9 cellular contexts compared by ENCODE assay signal in the genomic region with DNA sequence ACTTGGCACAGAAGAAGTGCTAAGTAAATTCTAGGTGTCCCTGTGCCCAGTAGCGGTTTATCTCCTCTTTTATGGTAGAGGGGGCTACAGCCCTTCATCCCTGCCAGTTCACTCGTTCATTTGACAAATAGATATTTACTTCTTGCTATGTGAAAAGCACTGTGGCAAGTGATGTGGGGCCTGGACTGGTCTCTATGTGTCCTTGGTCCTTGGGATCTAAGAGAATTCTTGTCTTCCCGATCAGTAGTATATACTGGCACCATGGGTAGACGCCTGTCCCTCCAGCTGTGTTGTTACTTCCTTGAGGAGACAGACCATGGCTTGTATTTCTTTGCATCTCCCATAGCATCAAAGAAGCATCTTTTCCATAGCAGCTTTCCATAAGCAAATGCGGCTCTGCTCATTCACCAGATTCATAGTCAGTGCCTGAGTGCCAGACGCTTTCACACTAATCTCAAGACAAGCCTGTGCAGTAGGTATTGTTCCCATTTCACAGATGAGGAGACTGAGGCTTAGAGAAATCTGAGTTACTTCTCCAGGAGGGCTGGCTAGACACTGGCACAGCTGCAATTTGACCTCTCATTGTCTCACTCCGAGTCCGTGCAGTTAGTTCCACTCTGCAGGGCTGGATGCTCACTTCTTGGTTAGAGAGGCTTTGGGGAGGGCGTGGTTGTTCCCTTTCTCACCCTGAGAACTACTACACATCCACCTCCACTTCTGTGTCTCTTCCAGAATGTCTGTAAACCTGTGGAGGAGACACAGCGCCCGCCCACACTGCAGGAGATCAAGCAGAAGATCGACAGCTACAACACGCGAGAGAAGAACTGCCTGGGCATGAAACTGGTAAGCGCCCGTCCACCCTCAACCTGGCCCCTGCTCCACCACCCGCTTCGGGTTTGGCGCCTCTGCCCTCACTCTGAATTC. TPM values are rescaled to one million over a fixed set of nuclear protein-coding genes. Genes with fewer than 3 reads are reported as not detected.
DNase-seq lines count a peak whose midpoint lies in the region; ATAC-seq and TF ChIP-seq lines count a peak whose summit lies in the region.
"Had no signal": no experiment of that assay in that cellular context is flagged by ENCODE, and none has a peak within 500 bp of the region (broad histone marks: within the 10 kb centered on the region; RNA-seq: fewer than 3 reads in every experiment).

No MANE protein-coding gene starts in this region.

- POLR2A ChIA-PET in naive thymus-derived CD4-positive, alpha-beta T cell (lab: Charles Lee): interaction anchor here (0.7 to 30.7 kb wide), 4 partner anchors 9 to 40 kb away, joined by 3 to 722 read pairs (median 10); no protein-coding TSS in a partner anchor

- ATAC-seq in activated CD8-positive, alpha-beta memory T cell treated with anti-CD3 and anti-CD28 coated beads, Interleukin-2, amount 10 ng/mL, durations not matched to agents 7 days and 5 days: no peak
- no peak for ATAC-seq in naive thymus-derived CD4-positive, alpha-beta T cell

- peaks cover 34 to 56% (median 42%) of the 10 kb centered on the region in 3 experiments for H3K36me3 ChIP-seq in naive thymus-derived CD4-positive, alpha-beta T cell (ENCODE audit: control insufficient read depth in 2 of 3, insufficient read depth in 3 of 3, low read length in 3 of 3)
- H3K36me3 ChIP-seq in thyroid gland: peaks cover 3 to 15% of the 10 kb centered on the region in 2 donors

- H3K27ac ChIP-seq in naive thymus-derived CD4-positive, alpha-beta T cell (ENCODE audit: low read depth, low read length): peak overlapping the region; percentile 90
- peak overlapping the region in 2 of 3 donors; percentile 4 to 6 for H3K27ac ChIP-seq in thyroid gland
- H3K27ac ChIP-seq: hepatocyte had no signal

- H3K36me3 Mint-ChIP-seq in activated CD8-positive, alpha-beta memory T cell treated with anti-CD3 and anti-CD28 coated beads, Interleukin-2, amount 10 ng/mL, durations not matched to agents 7 days and 5 days: peaks cover 78% of the 10 kb centered on the region
- peaks cover 85% of the 10 kb centered on the region for H3K36me3 Mint-ChIP-seq in activated naive CD4-positive, alpha-beta T cell treated with anti-CD3 and anti-CD28 coated beads, Interleukin-2, amount 10 ng/mL, durations not matched to agents 7 days and 5 days
- peaks cover 17 to 47% (median 23%) of the 10 kb centered on the region in 5 donors for H3K36me3 Mint-ChIP-seq in naive thymus-derived CD4-positive, alpha-beta T cell

- no peaks in the 10 kb centered on the region for H3K9me3 ChIP-seq in naive thymus-derived CD4-positive, alpha-beta T cell (ENCODE audit: control insufficient read depth in 2 of 3, low read length in 3 of 3)
- H3K9me3 ChIP-seq in thyroid gland: no peaks in the 10 kb centered on the region

- peaks cover 93% of the 10 kb centered on the region for H3K4me1 Mint-ChIP-seq in activated CD8-positive, alpha-beta memory T cell treated with anti-CD3 and anti-CD28 coated beads, Interleukin-2, amount 10 ng/mL, durations not matched to agents 7 days and 5 days
- H3K4me1 Mint-ChIP-seq in activated naive CD4-positive, alpha-beta T cell treated with anti-CD3 and anti-CD28 coated beads, Interleukin-2, amount 10 ng/mL, durations not matched to agents 7 days and 5 days: peaks cover 89% of the 10 kb centered on the region
- peaks cover 49 to 92% (median 83%) of the 10 kb centered on the region in 7 donors for H3K4me1 Mint-ChIP-seq in naive thymus-derived CD4-positive, alpha-beta T cell

- TF ChIP-seq POLR2A in thyroid gland (IDR thresholded peaks at IDR 0.05): no peak

- intact Hi-C loops in naive thymus-derived CD4-positive, alpha-beta T cell (cut with micrococcal nuclease): loop anchor here (1.0 to 5.0 kb wide), 8 partner anchors 30 to 120 kb away; partner anchors contain the start of genes RASSF5 (in 2 of the 2), EIF2D (in 1 of the 2) and IKBKE (in 1 of the 2)
- intact Hi-C loops in thyroid gland (cut with DNase I): loop anchor here (5.0 kb wide), 1 partner anchor 40 kb away; no protein-coding TSS in a partner anchor

- H3K4me3 Mint-ChIP-seq in activated CD8-positive, alpha-beta memory T cell treated with anti-CD3 and anti-CD28 coated beads, Interleukin-2, amount 10 ng/mL, durations not matched to agents 7 days and 5 days: peak overlapping the region; percentile 10
- peak overlapping the region; percentile 56 for H3K4me3 Mint-ChIP-seq in activated naive CD4-positive, alpha-beta T cell treated with anti-CD3 and anti-CD28 coated beads, Interleukin-2, amount 10 ng/mL, durations not matched to agents 7 days and 5 days
- H3K4me3 Mint-ChIP-seq in naive thymus-derived CD4-positive, alpha-beta T cell: peak overlapping the region; percentile 74 to 90 (median 82)

- no peaks in the 10 kb centered on the region for H3K9me3 Mint-ChIP-seq in activated CD8-positive, alpha-beta memory T cell treated with anti-CD3 and anti-CD28 coated beads, Interleukin-2, amount 10 ng/mL, durations not matched to agents 7 days and 5 days (ENCODE audit: low read depth)
- no peaks in the 10 kb centered on the region for H3K9me3 Mint-ChIP-seq in activated naive CD4-positive, alpha-beta T cell treated with anti-CD3 and anti-CD28 coated beads, Interleukin-2, amount 10 ng/mL, durations not matched to agents 7 days and 5 days
- H3K9me3 Mint-ChIP-seq in naive thymus-derived CD4-positive, alpha-beta T cell: no peaks in the 10 kb centered on the region

- peaks cover 59 to 67% of the 10 kb centered on the region in 2 donors for H3K4me1 ChIP-seq in naive thymus-derived CD4-positive, alpha-beta T cell (ENCODE audit: control insufficient read depth in 2 of 2, insufficient read depth in 2 of 2, low read length in 2 of 2)
- no peaks in the 10 kb centered on the region for H3K4me1 ChIP-seq in thyroid gland

- no peaks in the 10 kb centered on the region for H3K27me3 ChIP-seq in naive thymus-derived CD4-positive, alpha-beta T cell (ENCODE audit: control insufficient read depth in 2 of 2, insufficient read depth in 2 of 2, low read length in 2 of 2)
- H3K27me3 ChIP-seq in thyroid gland: no peaks in the 10 kb centered on the region
- H3K27me3 ChIP-seq: hepatocyte had no signal

- CTCF ChIA-PET in activated CD8-positive, alpha-beta memory T cell treated with anti-CD3 and anti-CD28 coated beads, Interleukin-2, amount 10 ng/mL, durations not matched to agents 7 days and 5 days (lab: Charles Lee): interaction anchor here (0.7 to 17.5 kb wide), 29 partner anchors 7 to 121 kb away, joined by 3 to 490 read pairs (median 5); partner anchors contain the start of genes DYRK3, IKBKE and RASSF5
- CTCF ChIA-PET in activated naive CD4-positive, alpha-beta T cell treated with anti-CD3 and anti-CD28 coated beads, Interleukin-2, amount 10 ng/mL, durations not matched to agents 7 days and 5 days (lab: Charles Lee): interaction anchor here (0.8 to 11.8 kb wide), 23 partner anchors 7 to 128 kb away, joined by 3 to 414 read pairs (median 5); partner anchors contain the start of genes IKBKE and RASSF5
- CTCF ChIA-PET in naive thymus-derived CD4-positive, alpha-beta T cell (lab: Charles Lee): interaction anchor here (0.7 to 15.4 kb wide), 15 partner anchors 10 to 113 kb away, joined by 3 to 424 read pairs (median 6); partner anchors contain the start of genes IKBKE and RASSF5

- H3K4me3 ChIP-seq in naive thymus-derived CD4-positive, alpha-beta T cell (ENCODE audit: low read length): peak overlapping the region; percentile 11
- H3K4me3 ChIP-seq in thyroid gland (replicated peaks in 1 of 3): no peak overlapping the region
- H3K4me3 ChIP-seq: hepatocyte had no signal

- no peak for TF ChIP-seq CTCF in thyroid gland (IDR thresholded peaks at IDR 0.05)

- WGBS in thyroid gland, 2 donors: 76 to 83% methylated on average over 16 to 19 of the region's 19 CpGs

- DNase-seq in activated CD8-positive, alpha-beta memory T cell treated with anti-CD3 and anti-CD28 coated beads, Interleukin-2, amount 10 ng/mL, durations not matched to agents 7 days and 5 days: no peak
- DNase-seq in activated CD8-positive, alpha-beta memory T cell treated with anti-CD3 and anti-CD28 coated beads, Interleukin-2, amount 50 U/mL, for 4 hours: no peak
- DNase-seq in activated naive CD4-positive, alpha-beta T cell treated with anti-CD3 and anti-CD28 coated beads, Interleukin-2, amount 10 ng/mL, durations not matched to agents 7 days and 5 days: peak; percentile 40
- DNase-seq in naive thymus-derived CD4-positive, alpha-beta T cell: peak in 1 of 9 donors; percentile 28
- DNase-seq in thyroid gland (peak; percentile 35 to 37), DMS114 treated with DMSO at 0.1 percent for 48 hours (lab: John Stamatoyannopoulos, UW; ENCODE audit: unreplicated experiment) (no peak), DMS 273 treated with DMSO at 0.1 percent for 48 hours (lab: John Stamatoyannopoulos, UW) (no peak), NCI-H345 (lab: John Stamatoyannopoulos, UW) (no peak)

- H3K27ac Mint-ChIP-seq in activated CD8-positive, alpha-beta memory T cell treated with anti-CD3 and anti-CD28 coated beads, Interleukin-2, amount 10 ng/mL, durations not matched to agents 7 days and 5 days: peak overlapping the region; percentile 95
- H3K27ac Mint-ChIP-seq in activated naive CD4-positive, alpha-beta T cell treated with anti-CD3 and anti-CD28 coated beads, Interleukin-2, amount 10 ng/mL, durations not matched to agents 7 days and 5 days: peak overlapping the region; percentile 95
- H3K27ac Mint-ChIP-seq in naive thymus-derived CD4-positive, alpha-beta T cell: peak overlapping the region; percentile 86 to 100 (median 93)

- no peaks in the 10 kb centered on the region for H3K27me3 Mint-ChIP-seq in activated CD8-positive, alpha-beta memory T cell treated with anti-CD3 and anti-CD28 coated beads, Interleukin-2, amount 10 ng/mL, durations not matched to agents 7 days and 5 days
- no peaks in the 10 kb centered on the region for H3K27me3 Mint-ChIP-seq in activated naive CD4-positive, alpha-beta T cell treated with anti-CD3 and anti-CD28 coated beads, Interleukin-2, amount 10 ng/mL, durations not matched to agents 7 days and 5 days
- no peaks in the 10 kb centered on the region for H3K27me3 Mint-ChIP-seq in naive thymus-derived CD4-positive, alpha-beta T cell

RNA-seq across cellular contexts. Expression of gene EIF2D, which starts 29.5 kb away (rescaled TPM):
- total RNA-seq in activated CD8-positive, alpha-beta memory T cell treated with anti-CD3 and anti-CD28 coated beads, Interleukin-2, amount 10 ng/mL, durations not matched to agents 7 days and 5 days: 10 to 100 TPM; 51.7 to 68.4 TPM
- total RNA-seq in naive thymus-derived CD4-positive, alpha-beta T cell: 10 to 100 TPM; 38.7 to 73.0 (median 59.6) TPM
- 10 to 100 TPM; 33.5 to 53.4 TPM for polyA plus RNA-seq in naive thymus-derived CD4-positive, alpha-beta T cell
- total RNA-seq in thyroid gland: 10 to 100 TPM; 52.9 to 62.1 (median 57.0) TPM

RNA-seq across cellular contexts. Expression of gene DYRK3, which starts 52.5 kb away (rescaled TPM):
- total RNA-seq in activated CD8-positive, alpha-beta memory T cell treated with anti-CD3 and anti-CD28 coated beads, Interleukin-2, amount 10 ng/mL, durations not matched to agents 7 days and 5 days: 10 to 100 TPM in 1 of 2 experiments, 1 to 10 TPM in 1; 9.5 to 12.7 TPM
- total RNA-seq in naive thymus-derived CD4-positive, alpha-beta T cell: 1 to 10 TPM in 2 of 5 experiments, under 1 TPM in 3; 0.22 to 8.2 (median 0.69) TPM
- not detected for polyA plus RNA-seq in naive thymus-derived CD4-positive, alpha-beta T cell
- total RNA-seq in thyroid gland: 10 to 100 TPM; 14.5 to 21.2 (median 15.9) TPM

Comparison
In these comparisons a context has a peak if more than half of its experiments do, and no peak if none do; other contexts are left out.
1. DNase-seq: peak in activated naive CD4-positive, alpha-beta T cell treated with anti-CD3 and anti-CD28 coated beads, Interleukin-2, amount 10 ng/mL, durations not matched to agents 7 days and 5 days (single experiment) and thyroid gland (2 of 2); none in activated CD8-positive, alpha-beta memory T cell treated with anti-CD3 and anti-CD28 coated beads, Interleukin-2, amount 10 ng/mL, durations not matched to agents 7 days and 5 days (single experiment), activated CD8-positive, alpha-beta memory T cell treated with anti-CD3 and anti-CD28 coated beads, Interleukin-2, amount 50 U/mL, for 4 hours (single experiment), DMS114 treated with DMSO at 0.1 percent for 48 hours (single experiment), DMS 273 treated with DMSO at 0.1 percent for 48 hours (single experiment) and NCI-H345 (single experiment).
2. H3K4me3 Mint-ChIP-seq: peak in every context shown above with its lines; median percentile 82 in naive thymus-derived CD4-positive, alpha-beta T cell; 56 in activated naive CD4-positive, alpha-beta T cell treated with anti-CD3 and anti-CD28 coated beads, Interleukin-2, amount 10 ng/mL, durations not matched to agents 7 days and 5 days; 10 in activated CD8-positive, alpha-beta memory T cell treated with anti-CD3 and anti-CD28 coated beads, Interleukin-2, amount 10 ng/mL, durations not matched to agents 7 days and 5 days.
3. Peak in every context shown above with its lines, with median percentiles within 50 percentile points of each other: H3K27ac Mint-ChIP-seq.